22 cellular contexts compared by ENCODE assay signal in the genomic region with DNA sequence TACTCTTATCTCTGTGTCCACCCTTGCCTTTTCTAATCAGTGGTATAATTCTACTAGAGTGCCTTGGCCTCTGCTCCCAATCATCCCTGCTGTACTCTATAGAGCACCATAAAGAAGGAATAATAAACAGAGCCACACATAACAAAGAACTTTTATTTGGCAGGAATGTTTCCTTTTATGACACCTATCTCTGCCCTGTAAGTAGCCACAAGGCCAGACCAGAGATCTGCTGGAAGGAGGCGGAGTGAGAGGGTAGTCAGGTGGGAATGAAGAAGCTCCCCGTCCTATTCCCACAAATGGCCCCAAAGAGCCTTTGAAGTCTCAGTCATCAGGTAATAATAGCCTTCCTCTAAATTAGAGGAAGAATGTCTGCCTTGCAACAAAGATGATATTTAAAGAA. TPM values are rescaled to one million over a fixed set of nuclear protein-coding genes. Genes with fewer than 3 reads are reported as not detected.
A peak's percentile ranks its signal among the peaks of the same experiment; 100 is the strongest.
DNase-seq lines count a peak whose midpoint lies in the region; ATAC-seq and TF ChIP-seq lines count a peak whose summit lies in the region.
"Had no signal": no experiment of that assay in that cellular context is flagged by ENCODE, and none has a peak within 500 bp of the region (broad histone marks: within the 10 kb centered on the region; RNA-seq: fewer than 3 reads in every experiment).

No MANE protein-coding gene starts in this region.

- no peaks in the 10 kb centered on the region for H3K27me3 ChIP-seq in left ventricle myocardium inferior (ENCODE audit: low read depth)
- H3K27me3 ChIP-seq: neutrophil had no signal

- intact Hi-C loops in left ventricle myocardium inferior (cut with micrococcal nuclease) (no loop called here), cardiac septum (cut with DNase I) (no loop called here), head of caudate nucleus (cut with DNase I) (no loop called here)

- H3K9me3 Mint-ChIP-seq in brain (no peaks in the 10 kb centered on the region), mesothelial cell of epicardium (no peaks in the 10 kb centered on the region)
- H3K9me3 Mint-ChIP-seq: activated CD8-positive, alpha-beta T cell treated with anti-CD3 and anti-CD28 coated beads for 36 hours; activated naive CD8-positive, alpha-beta T cell treated with anti-CD3 and anti-CD28 coated beads, Interleukin-2, amount 10 ng/mL, durations not matched to agents 7 days and 5 days; stimulated activated naive CD8-positive, alpha-beta T cell treated with anti-CD3 and anti-CD28 coated beads, Interleukin-15, amount 100 ng/mL, for 72 hours had no signal

- DNase-seq in left ventricle myocardium inferior, result no peak
- DNase-seq in cardiac septum (ENCODE audit: low spot score), result no peak
- no peak for DNase-seq in mesothelial cell of epicardium (ENCODE audit: low spot score in 2 of 2, unreplicated experiment in 2 of 2)
- no peak for DNase-seq in head of caudate nucleus
- DNase-seq in activated gamma-delta T cell treated with Interleukin-2 at 50 U/mL for 16 hours, result no peak
- DNase-seq in NCI-H345 (lab: John Stamatoyannopoulos, UW), result no peak
- DNase-seq: activated CD8-positive, alpha-beta T cell treated with anti-CD3 and anti-CD28 coated beads for 36 hours; activated naive CD8-positive, alpha-beta T cell treated with anti-CD3 and anti-CD28 coated beads, Interleukin-2, amount 10 ng/mL, durations not matched to agents 7 days and 5 days; CD4-positive, alpha-beta memory T cell; cerebellar nuclear complex; glutamatergic neuron; kidney glomerular epithelial cell; NCI-H1105 treated with DMSO at 0.1 percent for 48 hours; NCI-H1930; NCI-H82; stimulated activated naive CD8-positive, alpha-beta T cell treated with anti-CD3 and anti-CD28 coated beads, Interleukin-15, amount 100 ng/mL, for 72 hours had no signal

- H3K27ac Mint-ChIP-seq in brain (peak overlapping the region in 3 of 5 experiments; percentile 7 to 88 (median 57)), mesothelial cell of epicardium (peak overlapping the region; percentile 24)
- H3K27ac Mint-ChIP-seq: activated CD8-positive, alpha-beta T cell treated with anti-CD3 and anti-CD28 coated beads for 36 hours; activated naive CD8-positive, alpha-beta T cell treated with anti-CD3 and anti-CD28 coated beads, Interleukin-2, amount 10 ng/mL, durations not matched to agents 7 days and 5 days; CD4-positive, alpha-beta memory T cell; stimulated activated naive CD8-positive, alpha-beta T cell treated with anti-CD3 and anti-CD28 coated beads, Interleukin-15, amount 100 ng/mL, for 72 hours had no signal

- H3K9me3 ChIP-seq in left ventricle myocardium inferior (replicated peaks), result no peaks in the 10 kb centered on the region
- H3K9me3 ChIP-seq: A549, neutrophil had no signal

- H3K36me3 Mint-ChIP-seq in brain (peaks cover 6% of the 10 kb centered on the region), mesothelial cell of epicardium (no peaks in the 10 kb centered on the region)
- H3K36me3 Mint-ChIP-seq: activated naive CD8-positive, alpha-beta T cell treated with anti-CD3 and anti-CD28 coated beads, Interleukin-2, amount 10 ng/mL, durations not matched to agents 7 days and 5 days; CD4-positive, alpha-beta memory T cell had no signal

- no peak for ATAC-seq in GM18520 (IDR thresholded peaks at IDR 0.05; ENCODE audit: unreplicated experiment)
- ATAC-seq: A549; activated CD8-positive, alpha-beta T cell treated with anti-CD3 and anti-CD28 coated beads for 36 hours; stimulated activated naive CD8-positive, alpha-beta T cell treated with anti-CD3 and anti-CD28 coated beads, Interleukin-15, amount 100 ng/mL, for 72 hours had no signal

- no peak overlapping the region for H3K4me3 ChIP-seq in left ventricle myocardium inferior
- H3K4me3 ChIP-seq: A549, lung had no signal

- H3K4me3 Mint-ChIP-seq in brain (peak overlapping the region in 1 of 5 experiments; percentile 14), mesothelial cell of epicardium (no peak overlapping the region)
- H3K4me3 Mint-ChIP-seq: activated CD8-positive, alpha-beta T cell treated with anti-CD3 and anti-CD28 coated beads for 36 hours; activated naive CD8-positive, alpha-beta T cell treated with anti-CD3 and anti-CD28 coated beads, Interleukin-2, amount 10 ng/mL, durations not matched to agents 7 days and 5 days; CD4-positive, alpha-beta memory T cell; stimulated activated naive CD8-positive, alpha-beta T cell treated with anti-CD3 and anti-CD28 coated beads, Interleukin-15, amount 100 ng/mL, for 72 hours had no signal

- peaks cover 82% of the 10 kb centered on the region for H3K4me1 ChIP-seq in left ventricle myocardium inferior

- TF ChIP-seq CTCF in left ventricle myocardium inferior (IDR thresholded peaks at IDR 0.05; ENCODE audit: borderline replicate concordance) (no peak), brain (conservative IDR thresholded peaks at IDR 0.05) (no peak), mesothelial cell of epicardium (IDR thresholded peaks at IDR 0.05; ENCODE audit: unreplicated experiment) (no peak)

- H3K27ac ChIP-seq in left ventricle myocardium inferior (replicated peaks), result peak overlapping the region; percentile 23
- H3K27ac ChIP-seq: A549, neutrophil had no signal

- peaks cover 33% of the 10 kb centered on the region for H3K27me3 Mint-ChIP-seq in brain
- H3K27me3 Mint-ChIP-seq in mesothelial cell of epicardium (ENCODE audit: low read depth), result no peaks in the 10 kb centered on the region
- H3K27me3 Mint-ChIP-seq: activated CD8-positive, alpha-beta T cell treated with anti-CD3 and anti-CD28 coated beads for 36 hours; activated naive CD8-positive, alpha-beta T cell treated with anti-CD3 and anti-CD28 coated beads, Interleukin-2, amount 10 ng/mL, durations not matched to agents 7 days and 5 days; stimulated activated naive CD8-positive, alpha-beta T cell treated with anti-CD3 and anti-CD28 coated beads, Interleukin-15, amount 100 ng/mL, for 72 hours had no signal

- no peaks in the 10 kb centered on the region for H3K36me3 ChIP-seq in left ventricle myocardium inferior
- H3K36me3 ChIP-seq: neutrophil had no signal

- H3K4me1 Mint-ChIP-seq in brain, result peaks cover 67% of the 10 kb centered on the region
- peaks cover 58% of the 10 kb centered on the region for H3K4me1 Mint-ChIP-seq in mesothelial cell of epicardium
- H3K4me1 Mint-ChIP-seq: activated naive CD8-positive, alpha-beta T cell treated with anti-CD3 and anti-CD28 coated beads, Interleukin-2, amount 10 ng/mL, durations not matched to agents 7 days and 5 days; CD4-positive, alpha-beta memory T cell; stimulated activated naive CD8-positive, alpha-beta T cell treated with anti-CD3 and anti-CD28 coated beads, Interleukin-15, amount 100 ng/mL, for 72 hours had no signal

RNA-seq across cellular contexts. Expression of gene WLS, which starts 32.7 kb away (rescaled TPM):
- total RNA-seq in left ventricle myocardium inferior (113 TPM), cardiac septum (78.0 TPM), mesothelial cell of epicardium (203 to 225 TPM (median 217 TPM) in 3 replicates)
- polyA plus RNA-seq in brain (ENCODE audit: insufficient read depth, low read depth, low replicate concordance), result 95.8 TPM
- total RNA-seq: activated CD8-positive, alpha-beta T cell treated with anti-CD3 and anti-CD28 coated beads for 36 hours; activated naive CD8-positive, alpha-beta T cell treated with anti-CD3 and anti-CD28 coated beads, Interleukin-2, amount 10 ng/mL, durations not matched to agents 7 days and 5 days; CD4-positive, alpha-beta memory T cell; T-helper 2 cell treated with Interferon-gamma antibody and Interleukin-4, amounts not matched to agents 100 ng/mL and 5 ng/mL, for 36 hours had no signal
- polyA plus RNA-seq: CD4-positive, alpha-beta memory T cell had no signal
